In the genomic region with DNA sequence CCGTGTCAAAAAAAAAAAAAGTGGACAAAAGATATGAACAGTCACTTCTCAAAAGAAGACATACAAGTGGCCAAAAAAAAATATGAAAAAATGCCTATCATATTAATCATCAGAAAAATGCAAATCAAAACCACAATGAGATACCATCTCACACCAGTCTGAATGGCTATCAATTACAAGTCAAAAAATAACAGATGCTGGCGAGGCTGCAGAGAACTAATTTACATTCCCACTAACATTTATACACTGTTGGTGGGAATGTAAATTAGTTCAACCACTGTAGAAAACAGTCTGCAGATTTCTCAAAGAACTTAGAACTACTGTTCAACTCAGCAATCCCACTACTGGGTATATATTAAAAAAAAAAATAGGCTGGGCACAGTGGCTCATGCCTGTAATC, we compare ENCODE assay signal across 10 cellular contexts. TPM values are rescaled to one million over a fixed set of nuclear protein-coding genes. Genes with fewer than 3 reads are reported as not detected.
DNase-seq lines count a peak whose midpoint lies in the region; ATAC-seq and TF ChIP-seq lines count a peak whose summit lies in the region.
"Had no signal": no experiment of that assay in that cellular context is flagged by ENCODE, and none has a peak within 500 bp of the region (broad histone marks: within the 10 kb centered on the region; RNA-seq: fewer than 3 reads in every experiment).

No MANE protein-coding gene starts in this region.

- no peaks in the 10 kb centered on the region for H3K36me3 ChIP-seq in heart left ventricle
- H3K36me3 ChIP-seq: gastroesophageal sphincter had no signal

- intact Hi-C loops in left colon (cut with DNase I, micrococcal nuclease) (no loop called here), heart left ventricle (cut with DNase I) (no loop called here)

- DNase-seq in NCI-H526 (lab: John Stamatoyannopoulos, UW) (peak; percentile 69 to 80), iris pigment epithelial cell (ENCODE audit: low read depth) (peak; percentile 49), SHP77 treated with DMSO at 0.1 percent for 48 hours (lab: John Stamatoyannopoulos, UW) (no peak), KBM-7 (no peak), left colon (no peak), heart left ventricle (no peak)
- DNase-seq: NCI-H1105 had no signal

- no peak for TF ChIP-seq CTCF in heart left ventricle (IDR thresholded peaks at IDR 0.05)

- H3K4me3 ChIP-seq in heart left ventricle, result no peak overlapping the region
- H3K4me3 ChIP-seq: gastroesophageal sphincter had no signal

- no peaks in the 10 kb centered on the region for H3K27me3 ChIP-seq in heart left ventricle
- H3K27me3 ChIP-seq: gastroesophageal sphincter had no signal

- H3K9me3 ChIP-seq in heart left ventricle, result peaks cover 0 to 9% (median 0%) of the 10 kb centered on the region in 12 donors
- H3K9me3 ChIP-seq: gastroesophageal sphincter had no signal

- no peaks in the 10 kb centered on the region for H3K4me1 ChIP-seq in heart left ventricle

- peak; percentile 61 for ATAC-seq in GM19023 (IDR thresholded peaks at IDR 0.05; ENCODE audit: unreplicated experiment)
- peak; percentile 41 for ATAC-seq in HG02870 (IDR thresholded peaks at IDR 0.05; ENCODE audit: unreplicated experiment)
- no peak for ATAC-seq in left colon
- no peak for ATAC-seq in heart left ventricle
- ATAC-seq: gastroesophageal sphincter had no signal

- 72 to 80% (median 79%) methylated on average over 2 of the region's 2 CpGs for WGBS in heart left ventricle, 4 donors

- in situ Hi-C loops in KBM-7 (cut with MboI; ENCODE audit: low pct_unique_long_range_greater_than_20kb, low sequenced_read_pairs), result loop anchor here (25.0 kb wide), 2 partner anchors 631 to 931 kb away; no protein-coding TSS in a partner anchor

- no peak for TF ChIP-seq POLR2A in heart left ventricle (IDR thresholded peaks at IDR 0.05)

- H3K27ac ChIP-seq in heart left ventricle, result no peak overlapping the region
- H3K27ac ChIP-seq: gastroesophageal sphincter had no signal

RNA-seq across cellular contexts. Expression of gene FOXO1, which starts 26.5 kb away (rescaled TPM):
- total RNA-seq in left colon, result 10 to 100 TPM; 31.1 to 33.9 TPM
- 10 to 100 TPM in 8 of 9 donors, 1 to 10 TPM in 1; 9.8 to 26.8 (median 18.5) TPM for total RNA-seq in heart left ventricle
- polyA plus RNA-seq in heart left ventricle, result 10 to 100 TPM in 1 of 2 donors, 1 to 10 TPM in 1; 2.6 to 11.1 TPM

Comparison
In these comparisons a context has a peak if more than half of its experiments do, and no peak if none do; other contexts are left out.
1. ATAC-seq: peak in GM19023 (single experiment) and HG02870 (single experiment); none in left colon (single experiment) and heart left ventricle (0 of 4).
2. DNase-seq: peak in NCI-H526 (2 of 2) and iris pigment epithelial cell (single experiment); none in SHP77 treated with DMSO at 0.1 percent for 48 hours (single experiment), KBM-7 (single experiment), left colon (0 of 2) and heart left ventricle (0 of 5).